1 cellular context compared by ENCODE assay signal in genomic region chr2:37196320-37197195, GRCh38.
TF ChIP-seq lines count a peak whose summit lies in the region.

Gene CEBPZOS, plus strand, starts transcription at chr2:37196496. Its CDS starts 3,209 bp downstream, at chr2:37199705.

TF ChIP-seq in HepG2, 621 proteins besides CTCF, POLR2A, EP300 and RAD21 (continued from another document and continues in another):
- TF ChIP-seq ZNF407 (CRISPR knock-in tag; IDR thresholded peaks at IDR 0.05; ENCODE audit: not compliant biosample characterization): peak; percentile 70
- TF ChIP-seq TMF1 (CRISPR knock-in tag; IDR thresholded peaks at IDR 0.05; ENCODE audit: low read depth): peak; percentile 97
- peak; percentile 54 for TF ChIP-seq TBL1XR1 (IDR thresholded peaks at IDR 0.05; ENCODE audit: borderline replicate concordance, low read length, partially characterized antibody)
- TF ChIP-seq PHB2 (IDR thresholded peaks at IDR 0.05; ENCODE audit: partially characterized antibody): no peak
- peak; percentile 93 for TF ChIP-seq GABPB1 (CRISPR knock-in tag; IDR thresholded peaks at IDR 0.05)
- 0 out of 2 replicates have a peak, but pooled peaks have one; percentile 69 for TF ChIP-seq ZNF724P (CRISPR knock-in tag; IDR thresholded peaks at IDR 0.05; ENCODE audit: borderline replicate concordance)
- TF ChIP-seq BRD4 (CRISPR knock-in tag; IDR thresholded peaks at IDR 0.05): peak; percentile 90
- no peak; the same call in none of the 2 replicates for TF ChIP-seq GABPA (IDR thresholded peaks at IDR 0.05; ENCODE audit: low read depth, low read length)
- TF ChIP-seq GABPA (CRISPR knock-in tag; IDR thresholded peaks at IDR 0.05; ENCODE audit: low read depth): peak; percentile 88
- TF ChIP-seq, protein P1, sequence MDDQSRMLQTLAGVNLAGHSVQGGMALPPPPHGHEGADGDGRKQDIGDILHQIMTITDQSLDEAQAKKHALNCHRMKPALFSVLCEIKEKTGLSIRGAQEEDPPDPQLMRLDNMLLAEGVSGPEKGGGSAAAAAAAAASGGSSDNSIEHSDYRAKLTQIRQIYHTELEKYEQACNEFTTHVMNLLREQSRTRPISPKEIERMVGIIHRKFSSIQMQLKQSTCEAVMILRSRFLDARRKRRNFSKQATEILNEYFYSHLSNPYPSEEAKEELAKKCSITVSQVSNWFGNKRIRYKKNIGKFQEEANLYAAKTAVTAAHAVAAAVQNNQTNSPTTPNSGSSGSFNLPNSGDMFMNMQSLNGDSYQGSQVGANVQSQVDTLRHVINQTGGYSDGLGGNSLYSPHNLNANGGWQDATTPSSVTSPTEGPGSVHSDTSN (CRISPR knock-in tag; IDR thresholded peaks at IDR 0.05; ENCODE audit: borderline replicate concordance): no peak
- TF ChIP-seq ZFP36 (IDR thresholded peaks at IDR 0.05; ENCODE audit: borderline replicate concordance, low read depth, low read length, partially characterized antibody): no peak
- peak; percentile 11; the same call in 1 of the 2 replicates for TF ChIP-seq GATAD2A (CRISPR knock-in tag; IDR thresholded peaks at IDR 0.05)
- no peak; the same call in 1 of the 2 replicates for TF ChIP-seq ZNF367 (CRISPR knock-in tag; IDR thresholded peaks at IDR 0.05; ENCODE audit: borderline replicate concordance)
- no peak for TF ChIP-seq ZNF512 (CRISPR knock-in tag; IDR thresholded peaks at IDR 0.05)
- TF ChIP-seq SSRP1 (CRISPR knock-in tag; IDR thresholded peaks at IDR 0.05): peak; percentile 77
- no peak for TF ChIP-seq TRIM24 (CRISPR knock-in tag; IDR thresholded peaks at IDR 0.05)
- TF ChIP-seq SNAPC4 (CRISPR knock-in tag; IDR thresholded peaks at IDR 0.05): no peak; the same call in 1 of the 2 replicates
- no peak for TF ChIP-seq BCL6 (CRISPR knock-in tag; IDR thresholded peaks at IDR 0.05)
- TF ChIP-seq PHF21A (CRISPR knock-in tag; IDR thresholded peaks at IDR 0.05): peak; percentile 88; the same call in 1 of the 2 replicates
- TF ChIP-seq ZFY (CRISPR knock-in tag; IDR thresholded peaks at IDR 0.05): peak; percentile 100
- TF ChIP-seq TP53 (CRISPR knock-in tag; conservative IDR thresholded peaks at IDR 0.05): no peak
- peak; percentile 98 for TF ChIP-seq SRY (CRISPR knock-in tag; IDR thresholded peaks at IDR 0.05)
- peak; percentile 99 for TF ChIP-seq PRMT3 (CRISPR knock-in tag; IDR thresholded peaks at IDR 0.05; ENCODE audit: borderline replicate concordance, low read depth)
- TF ChIP-seq E2F1 (CRISPR knock-in tag; IDR thresholded peaks at IDR 0.05): peak; percentile 78; the same call in 1 of the 2 replicates
- peak; percentile 50; the same call in 1 of the 2 replicates for TF ChIP-seq CENPT (CRISPR knock-in tag; IDR thresholded peaks at IDR 0.05; ENCODE audit: low read depth)
- peak; percentile 39; the same call in 1 of the 2 replicates for TF ChIP-seq HNF4G (IDR thresholded peaks at IDR 0.05; ENCODE audit: borderline replicate concordance, low read depth, low read length)
- peak; percentile 45; the same call in 1 of the 2 replicates for TF ChIP-seq HNF4G (CRISPR knock-in tag; IDR thresholded peaks at IDR 0.05; ENCODE audit: borderline replicate concordance, low read depth)
- TF ChIP-seq ZNF317 (CRISPR knock-in tag; IDR thresholded peaks at IDR 0.05): peak; percentile 52
- TF ChIP-seq NFE2 (CRISPR knock-in tag; IDR thresholded peaks at IDR 0.05): 0 out of 2 replicates have a peak, but pooled peaks have one; percentile 25
- peak; percentile 81; the same call in 1 of the 2 replicates for TF ChIP-seq NFKB2 (CRISPR knock-in tag; IDR thresholded peaks at IDR 0.05; ENCODE audit: borderline replicate concordance)
- TF ChIP-seq SRSF9 (IDR thresholded peaks at IDR 0.05; ENCODE audit: borderline replicate concordance, insufficient read depth, low read depth, low read length, poor library complexity, severe bottlenecking): no peak
- TF ChIP-seq CBX2 (IDR thresholded peaks at IDR 0.05; ENCODE audit: low read depth, low read length): no peak
- no peak for TF ChIP-seq CBX2 (CRISPR knock-in tag; IDR thresholded peaks at IDR 0.05; ENCODE audit: low read depth)
- TF ChIP-seq, protein P2, sequence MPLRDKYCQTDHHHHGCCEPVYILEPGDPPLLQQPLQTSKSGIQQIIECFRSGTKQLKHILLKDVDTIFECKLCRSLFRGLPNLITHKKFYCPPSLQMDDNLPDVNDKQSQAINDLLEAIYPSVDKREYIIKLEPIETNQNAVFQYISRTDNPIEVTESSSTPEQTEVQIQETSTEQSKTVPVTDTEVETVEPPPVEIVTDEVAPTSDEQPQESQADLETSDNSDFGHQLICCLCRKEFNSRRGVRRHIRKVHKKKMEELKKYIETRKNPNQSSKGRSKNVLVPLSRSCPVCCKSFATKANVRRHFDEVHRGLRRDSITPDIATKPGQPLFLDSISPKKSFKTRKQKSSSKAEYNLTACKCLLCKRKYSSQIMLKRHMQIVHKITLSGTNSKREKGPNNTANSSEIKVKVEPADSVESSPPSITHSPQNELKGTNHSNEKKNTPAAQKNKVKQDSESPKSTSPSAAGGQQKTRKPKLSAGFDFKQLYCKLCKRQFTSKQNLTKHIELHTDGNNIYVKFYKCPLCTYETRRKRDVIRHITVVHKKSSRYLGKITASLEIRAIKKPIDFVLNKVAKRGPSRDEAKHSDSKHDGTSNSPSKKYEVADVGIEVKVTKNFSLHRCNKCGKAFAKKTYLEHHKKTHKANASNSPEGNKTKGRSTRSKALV (CRISPR knock-in tag; IDR thresholded peaks at IDR 0.05): peak; percentile 53; the same call in 1 of the 2 replicates
- TF ChIP-seq HDAC1 (CRISPR knock-in tag; IDR thresholded peaks at IDR 0.05): peak; percentile 93
- peak; percentile 96 for TF ChIP-seq MXD1 (CRISPR knock-in tag; IDR thresholded peaks at IDR 0.05)
- TF ChIP-seq EEA1 (CRISPR knock-in tag; IDR thresholded peaks at IDR 0.05; ENCODE audit: borderline replicate concordance): peak; percentile 98
- no peak for TF ChIP-seq ZNF432 (CRISPR knock-in tag; IDR thresholded peaks at IDR 0.05; ENCODE audit: borderline replicate concordance)
- peak; percentile 97 for TF ChIP-seq ZNF605 (CRISPR knock-in tag; IDR thresholded peaks at IDR 0.05)
- TF ChIP-seq ZNF431 (CRISPR knock-in tag; IDR thresholded peaks at IDR 0.05; ENCODE audit: borderline replicate concordance, low read depth): peak; percentile 97
- no peak for TF ChIP-seq HNRNPK (IDR thresholded peaks at IDR 0.05; ENCODE audit: low read depth, low read length, poor library complexity, severe bottlenecking)
